In genomic region chr1:228139931-228140723, GRCh38 we compare ENCODE assay signal across 1 cellular context.
TF ChIP-seq lines count a peak whose summit lies in the region.

GUK1 (plus strand) TSS chr1:228140279; CDS start chr1:228140303, 24 bp downstream.

TF ChIP-seq in K562, 482 proteins besides CTCF, POLR2A, EP300 and RAD21 (continued from another document and continues in another):
- peak; percentile 89 for TF ChIP-seq SIN3B (IDR thresholded peaks at IDR 0.05; ENCODE audit: low read depth)
- peak; percentile 24; the same call in 1 of the 2 replicates for TF ChIP-seq SPI1 (IDR thresholded peaks at IDR 0.05; ENCODE audit: borderline replicate concordance, low read depth, low read length)
- TF ChIP-seq XRCC3 (IDR thresholded peaks at IDR 0.05), result no peak
- peak; percentile 43 for TF ChIP-seq DACH1 (IDR thresholded peaks at IDR 0.05; ENCODE audit: partially characterized antibody)
- TF ChIP-seq TARDBP (IDR thresholded peaks at IDR 0.05), result peak; percentile 96
- TF ChIP-seq FOSL1 (tag; conservative IDR thresholded peaks at IDR 0.05), result peak; percentile 61
- TF ChIP-seq ATF4 (CRISPR knock-in tag; IDR thresholded peaks at IDR 0.05), result no peak
- TF ChIP-seq BRCA1 (IDR thresholded peaks at IDR 0.05), result no peak
- no peak for TF ChIP-seq BRCA1 (CRISPR knock-in tag; IDR thresholded peaks at IDR 0.05)
- 0 out of 2 replicates have a peak, but pooled peaks have one; percentile 11 for TF ChIP-seq ARID2 (IDR thresholded peaks at IDR 0.05)
- no peak; a peak in 1 of 4 replicates for TF ChIP-seq CSDE1 (IDR thresholded peaks at IDR 0.05)
- peak; percentile 64; the same call in 1 of the 2 replicates for TF ChIP-seq MYNN (IDR thresholded peaks at IDR 0.05)
- no peak for TF ChIP-seq MYNN (CRISPR knock-in tag; IDR thresholded peaks at IDR 0.05)
- TF ChIP-seq BACH1 (tag; IDR thresholded peaks at IDR 0.05), result no peak
- TF ChIP-seq CXXC5 (CRISPR knock-in tag; IDR thresholded peaks at IDR 0.05), result peak; percentile 96
- peak; percentile 87 for TF ChIP-seq C11orf30 (IDR thresholded peaks at IDR 0.05; ENCODE audit: low read depth)
- no peak; the same call in 1 of the 2 replicates for TF ChIP-seq ARID3B (CRISPR knock-in tag; IDR thresholded peaks at IDR 0.05; ENCODE audit: borderline replicate concordance)
- TF ChIP-seq STAG1 (CRISPR knock-in tag; IDR thresholded peaks at IDR 0.05; ENCODE audit: borderline replicate concordance), result no peak; the same call in 1 of the 2 replicates
- peak; percentile 96 for TF ChIP-seq NCOA1 (IDR thresholded peaks at IDR 0.05; ENCODE audit: low read depth)
- no peak for TF ChIP-seq GTF2A2 (tag; IDR thresholded peaks at IDR 0.05)
- 0 out of 2 replicates have a peak, but pooled peaks have one; percentile 50 for TF ChIP-seq LCOR (CRISPR knock-in tag; IDR thresholded peaks at IDR 0.05)
- peak; percentile 91 for TF ChIP-seq RBFOX2 (IDR thresholded peaks at IDR 0.05; ENCODE audit: low read depth, low read length)
- TF ChIP-seq HOMEZ (CRISPR knock-in tag; IDR thresholded peaks at IDR 0.05), result no peak
- peak; percentile 40; the same call in 1 of the 2 replicates for TF ChIP-seq THAP12 (CRISPR knock-in tag; IDR thresholded peaks at IDR 0.05)
- TF ChIP-seq SAFB (IDR thresholded peaks at IDR 0.05; ENCODE audit: borderline replicate concordance, low read depth, low read length), result peak; percentile 31; the same call in 1 of the 2 replicates
- TF ChIP-seq ZBTB12 (CRISPR knock-in tag; IDR thresholded peaks at IDR 0.05), result peak; percentile 96
- TF ChIP-seq TAF9B (IDR thresholded peaks at IDR 0.05; ENCODE audit: partially characterized antibody), result no peak
- no peak for TF ChIP-seq E2F5 (CRISPR knock-in tag; IDR thresholded peaks at IDR 0.05)
- TF ChIP-seq NFE2 (IDR thresholded peaks at IDR 0.05; ENCODE audit: low read depth), result peak; percentile 48; the same call in 1 of the 2 replicates
- no peak for TF ChIP-seq SMAD2 (IDR thresholded peaks at IDR 0.05; ENCODE audit: low read depth, low read length)
- no peak for TF ChIP-seq ZNF143 (CRISPR knock-in tag; IDR thresholded peaks at IDR 0.05)
- no peak for TF ChIP-seq MAFG (tag; conservative IDR thresholded peaks at IDR 0.05)
- no peak for TF ChIP-seq NR2C1 (IDR thresholded peaks at IDR 0.05)
- TF ChIP-seq NR2C1 (tag; IDR thresholded peaks at IDR 0.05), result no peak
- peak; percentile 83 for TF ChIP-seq ZBTB40 (IDR thresholded peaks at IDR 0.05)
- TF ChIP-seq ZBTB40 (CRISPR knock-in tag; IDR thresholded peaks at IDR 0.05), result no peak
- no peak for TF ChIP-seq TCF7L2 (IDR thresholded peaks at IDR 0.05; ENCODE audit: low read depth, low read length)
- TF ChIP-seq STAT5A (IDR thresholded peaks at IDR 0.05; ENCODE audit: borderline replicate concordance, low read length), result no peak
- no peak for TF ChIP-seq MAFF (IDR thresholded peaks at IDR 0.05; ENCODE audit: low read length)
- peak; percentile 93; the same call in 1 of the 2 replicates for TF ChIP-seq ZBTB9 (CRISPR knock-in tag; IDR thresholded peaks at IDR 0.05)
- 0 out of 4 replicates have a peak, but pooled peaks of 1 of the 2 experiments have one; percentile 22 for TF ChIP-seq BCLAF1 (IDR thresholded peaks at IDR 0.05; ENCODE audit: borderline replicate concordance in 1 of 2, control insufficient read depth in 1 of 2, low read depth in 2 of 2, low read length in 1 of 2)
